Comparison of ENCODE assay signal across 9 cellular contexts in genomic region chr19:8069116-8069973, GRCh38. TPM values are rescaled to one million over a fixed set of nuclear protein-coding genes. Genes with fewer than 3 reads are reported as not detected.
A peak's percentile ranks its signal among the peaks of the same experiment; 100 is the strongest.
DNase-seq lines count a peak whose midpoint lies in the region; ATAC-seq and TF ChIP-seq lines count a peak whose summit lies in the region.
"Had no signal": no experiment of that assay in that cellular context is flagged by ENCODE, and none has a peak within 500 bp of the region (broad histone marks: within the 10 kb centered on the region; RNA-seq: fewer than 3 reads in every experiment).

No MANE protein-coding gene starts in this region.

- H3F3A ChIP-seq in neural cell (ENCODE audit: insufficient read depth, low read length, poor library complexity, severe bottlenecking) = no peaks in the 10 kb centered on the region

- H3K27ac ChIP-seq in neural cell (ENCODE audit: low read length) = no peak overlapping the region

- peak; percentile 58 for TF ChIP-seq CTCF in astrocyte of the spinal cord (IDR thresholded peaks at IDR 0.05; ENCODE audit: low read depth, low read length)
- peak; percentile 52 for TF ChIP-seq CTCF in neural cell (IDR thresholded peaks at IDR 0.05; ENCODE audit: poor library complexity, severe bottlenecking)

- H3K9me3 ChIP-seq in neural cell (ENCODE audit: low read length) = no peaks in the 10 kb centered on the region

- TF ChIP-seq RAD21 in neural cell (conservative IDR thresholded peaks at IDR 0.05) = no peak

- H2AFZ ChIP-seq in neural cell (ENCODE audit: low read depth, low read length) = no peak overlapping the region

- ATAC-seq in HG02678 (IDR thresholded peaks at IDR 0.05; ENCODE audit: unreplicated experiment) (no peak), GM19467 (IDR thresholded peaks at IDR 0.05; ENCODE audit: unreplicated experiment) (no peak)

- H3K4me3 ChIP-seq in astrocyte of the spinal cord (ENCODE audit: low read depth, low read length) (no peak overlapping the region), neural cell (ENCODE audit: low read length) (no peak overlapping the region)

- no peaks in the 10 kb centered on the region for H3K9me2 ChIP-seq in neural cell (ENCODE audit: insufficient read depth, low read length)

- peak; percentile 40 to 73 for DNase-seq in NCI-H524 (lab: John Stamatoyannopoulos, UW)
- no peak for DNase-seq in NCI-H524 treated with DMSO at 0.1 percent for 48 hours (lab: John Stamatoyannopoulos, UW)
- DNase-seq in HUDEP-2 (lab: John Stamatoyannopoulos, UW; ENCODE audit: unreplicated experiment in 76 of 76) = peak in 46 of 76 experiments; percentile 8 to 72 (median 37)
- DNase-seq in astrocyte of the spinal cord (ENCODE audit: low read depth, low spot score) = no peak
- no peak for DNase-seq in NK-92 treated with Interleukin-12 subunit alpha and Interleukin-12 subunit beta, amount 100 ng/mL, for 24 hours (lab: John Stamatoyannopoulos, UW)
- DNase-seq: hippocampal formation had no signal

- H3K9ac ChIP-seq in neural cell (ENCODE audit: low read length) = no peak overlapping the region

- H3K79me2 ChIP-seq in neural cell (replicated peaks; ENCODE audit: insufficient read depth, low read length) = no peaks in the 10 kb centered on the region

- peaks cover 8% of the 10 kb centered on the region for H3K36me3 ChIP-seq in neural cell (ENCODE audit: insufficient read depth, low read length)

- H3K4me2 ChIP-seq in neural cell (ENCODE audit: low read length) = no peak overlapping the region

- no peaks in the 10 kb centered on the region for H4K20me1 ChIP-seq in neural cell (ENCODE audit: insufficient read depth)

- no peaks in the 10 kb centered on the region for H3K27me3 ChIP-seq in neural cell (ENCODE audit: insufficient read depth, low read depth, low read length)

- TF ChIP-seq EP300 in neural cell (conservative IDR thresholded peaks at IDR 0.05; ENCODE audit: poor library complexity, severe bottlenecking) = no peak

- in situ Hi-C loops in astrocyte of the spinal cord (cut with HindIII; ENCODE audit: low sequenced_read_pairs) = no loop called here

TF ChIP-seq in neural cell, 6 proteins besides CTCF, POLR2A, EP300 and RAD21:
- no peak for TF ChIP-seq TAF1 (IDR thresholded peaks at IDR 0.05; ENCODE audit: low read depth)
- no peak for TF ChIP-seq EZH2 (IDR thresholded peaks at IDR 0.05; ENCODE audit: borderline replicate concordance, insufficient read depth, low read length, poor library complexity, severe bottlenecking)
- TF ChIP-seq MXI1 (conservative IDR thresholded peaks at IDR 0.05; ENCODE audit: poor library complexity, severe bottlenecking) = no peak
- no peak for TF ChIP-seq POLR2AphosphoS5 (IDR thresholded peaks at IDR 0.05)
- no peak for TF ChIP-seq SMC3 (conservative IDR thresholded peaks at IDR 0.05; ENCODE audit: poor library complexity)
- TF ChIP-seq, protein P1, sequence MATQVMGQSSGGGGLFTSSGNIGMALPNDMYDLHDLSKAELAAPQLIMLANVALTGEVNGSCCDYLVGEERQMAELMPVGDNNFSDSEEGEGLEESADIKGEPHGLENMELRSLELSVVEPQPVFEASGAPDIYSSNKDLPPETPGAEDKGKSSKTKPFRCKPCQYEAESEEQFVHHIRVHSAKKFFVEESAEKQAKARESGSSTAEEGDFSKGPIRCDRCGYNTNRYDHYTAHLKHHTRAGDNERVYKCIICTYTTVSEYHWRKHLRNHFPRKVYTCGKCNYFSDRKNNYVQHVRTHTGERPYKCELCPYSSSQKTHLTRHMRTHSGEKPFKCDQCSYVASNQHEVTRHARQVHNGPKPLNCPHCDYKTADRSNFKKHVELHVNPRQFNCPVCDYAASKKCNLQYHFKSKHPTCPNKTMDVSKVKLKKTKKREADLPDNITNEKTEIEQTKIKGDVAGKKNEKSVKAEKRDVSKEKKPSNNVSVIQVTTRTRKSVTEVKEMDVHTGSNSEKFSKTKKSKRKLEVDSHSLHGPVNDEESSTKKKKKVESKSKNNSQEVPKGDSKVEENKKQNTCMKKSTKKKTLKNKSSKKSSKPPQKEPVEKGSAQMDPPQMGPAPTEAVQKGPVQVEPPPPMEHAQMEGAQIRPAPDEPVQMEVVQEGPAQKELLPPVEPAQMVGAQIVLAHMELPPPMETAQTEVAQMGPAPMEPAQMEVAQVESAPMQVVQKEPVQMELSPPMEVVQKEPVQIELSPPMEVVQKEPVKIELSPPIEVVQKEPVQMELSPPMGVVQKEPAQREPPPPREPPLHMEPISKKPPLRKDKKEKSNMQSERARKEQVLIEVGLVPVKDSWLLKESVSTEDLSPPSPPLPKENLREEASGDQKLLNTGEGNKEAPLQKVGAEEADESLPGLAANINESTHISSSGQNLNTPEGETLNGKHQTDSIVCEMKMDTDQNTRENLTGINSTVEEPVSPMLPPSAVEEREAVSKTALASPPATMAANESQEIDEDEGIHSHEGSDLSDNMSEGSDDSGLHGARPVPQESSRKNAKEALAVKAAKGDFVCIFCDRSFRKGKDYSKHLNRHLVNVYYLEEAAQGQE (IDR thresholded peaks at IDR 0.05; ENCODE audit: borderline replicate concordance) = no peak

RNA-seq across cellular contexts. Expression of gene CCL25, which starts 16.8 kb away (rescaled TPM):
- polyA plus RNA-seq in neural cell = 1.9 and 2.4 TPM in 2 replicates
- polyA minus RNA-seq in neural cell = 0.73 TPM in 1 of 2 replicates, not detected in the other

Comparison
In these comparisons a context has a peak if more than half of its experiments do, and no peak if none do; other contexts are left out.
1. DNase-seq: peak in NCI-H524 (2 of 2) and HUDEP-2 (46 of 76); none in NCI-H524 treated with DMSO at 0.1 percent for 48 hours (single experiment), astrocyte of the spinal cord (single experiment) and NK-92 treated with Interleukin-12 subunit alpha and Interleukin-12 subunit beta, amount 100 ng/mL, for 24 hours (single experiment).